Comparison of ENCODE assay signal across 8 cellular contexts in genomic region chr6:13327691-13328075, GRCh38.
A peak's percentile ranks its signal among the peaks of the same experiment; 100 is the strongest.
DNase-seq lines count a peak whose midpoint lies in the region; ATAC-seq and TF ChIP-seq lines count a peak whose summit lies in the region.

No MANE protein-coding gene starts in this region.

- peak overlapping the region; percentile 93 for H3K4me3 Mint-ChIP-seq in activated naive CD4-positive, alpha-beta T cell treated with anti-CD3 and anti-CD28 coated beads, Interleukin-2, amount 50 U/mL, for 24 hours

- TF ChIP-seq CTCF in fibroblast of pulmonary artery (IDR thresholded peaks at IDR 0.05; ENCODE audit: low read length, missing control alignments): no peak
- TF ChIP-seq CTCF in retinal pigment epithelial cell (conservative IDR thresholded peaks at IDR 0.05; ENCODE audit: low read depth, low read length): no peak
- TF ChIP-seq CTCF in GM10266 (IDR thresholded peaks at IDR 0.05; ENCODE audit: control insufficient read depth, insufficient read depth, low read depth, missing control alignments): no peak

- peaks cover 7% of the 10 kb centered on the region for H3K36me3 Mint-ChIP-seq in activated naive CD4-positive, alpha-beta T cell treated with anti-CD3 and anti-CD28 coated beads, Interleukin-2, amount 50 U/mL, for 24 hours

- ATAC-seq in SK-N-SH treated with all-trans-retinoic acid at 6 μM for 48 hours: peak; percentile 35
- no peak for ATAC-seq in GM21717 (IDR thresholded peaks at IDR 0.05; ENCODE audit: unreplicated experiment)

- H3K4me3 ChIP-seq in fibroblast of pulmonary artery (replicated peaks; ENCODE audit: low read depth, low read length) (peak overlapping the region; percentile 98), retinal pigment epithelial cell (ENCODE audit: low read length) (peak overlapping the region; percentile 93)

- H3K9me3 Mint-ChIP-seq in activated naive CD4-positive, alpha-beta T cell treated with anti-CD3 and anti-CD28 coated beads, Interleukin-2, amount 50 U/mL, for 24 hours: no peaks in the 10 kb centered on the region

- H3K27ac Mint-ChIP-seq in activated naive CD4-positive, alpha-beta T cell treated with anti-CD3 and anti-CD28 coated beads, Interleukin-2, amount 50 U/mL, for 24 hours: peak overlapping the region; percentile 85

- no peaks in the 10 kb centered on the region for H3K27me3 Mint-ChIP-seq in activated naive CD4-positive, alpha-beta T cell treated with anti-CD3 and anti-CD28 coated beads, Interleukin-2, amount 50 U/mL, for 24 hours

- no peak for DNase-seq in activated naive CD4-positive, alpha-beta T cell (lab: John Stamatoyannopoulos, UW)
- no peak for DNase-seq in fibroblast of pulmonary artery (ENCODE audit: low read depth)
- DNase-seq in retinal pigment epithelial cell (ENCODE audit: low read depth): no peak
- DNase-seq in GM10266 (ENCODE audit: extremely low spot score): no peak
- DNase-seq in erythroblast (lab: John Stamatoyannopoulos, UW): no peak

- H3K4me1 Mint-ChIP-seq in activated naive CD4-positive, alpha-beta T cell treated with anti-CD3 and anti-CD28 coated beads, Interleukin-2, amount 50 U/mL, for 24 hours: peaks cover 26% of the 10 kb centered on the region

- no peak for TF ChIP-seq POLR2A in erythroblast (IDR thresholded peaks at IDR 0.05; ENCODE audit: low read length)

TF ChIP-seq in SK-N-SH treated with all-trans-retinoic acid at 6 μM for 48 hours, 23 proteins besides CTCF, POLR2A, EP300 and RAD21:
- TF ChIP-seq OSR1 (CRISPR knock-in tag; IDR thresholded peaks at IDR 0.05) (no peak), ZNF565 (CRISPR knock-in tag; conservative IDR thresholded peaks at IDR 0.05; ENCODE audit: low read depth) (no peak), TCF4 (CRISPR knock-in tag; IDR thresholded peaks at IDR 0.05; ENCODE audit: borderline replicate concordance) (no peak), CSRNP3 (CRISPR knock-in tag; IDR thresholded peaks at IDR 0.05) (no peak), PPARA (CRISPR knock-in tag; IDR thresholded peaks at IDR 0.05; ENCODE audit: borderline replicate concordance) (no peak), ZNF8 (CRISPR knock-in tag; IDR thresholded peaks at IDR 0.05) (no peak), ZFP30 (CRISPR knock-in tag; IDR thresholded peaks at IDR 0.05) (no peak), GLIS3 (CRISPR knock-in tag; IDR thresholded peaks at IDR 0.05) (no peak)
